20 cellular contexts compared by ENCODE assay signal in genomic region chr11:69381681-69382130, GRCh38.
DNase-seq lines count a peak whose midpoint lies in the region; ATAC-seq and TF ChIP-seq lines count a peak whose summit lies in the region.
"Had no signal": no experiment of that assay in that cellular context is flagged by ENCODE, and none has a peak within 500 bp of the region (broad histone marks: within the 10 kb centered on the region; RNA-seq: fewer than 3 reads in every experiment).

No MANE protein-coding gene starts in this region.

- no peaks in the 10 kb centered on the region for H3K79me1 ChIP-seq in mesenchymal stem cell (replicated peaks; ENCODE audit: low read length, poor library complexity, severe bottlenecking)

- no peaks in the 10 kb centered on the region for H3K27me3 ChIP-seq in right atrium auricular region
- H3K27me3 ChIP-seq in WERI-Rb-1 (ENCODE audit: insufficient read depth, low read depth, severe bottlenecking) = peaks cover 83% of the 10 kb centered on the region
- no peaks in the 10 kb centered on the region for H3K27me3 ChIP-seq in mesenchymal stem cell (ENCODE audit: control insufficient read depth in 1 of 2, insufficient read depth in 1 of 2, low read length in 2 of 2)
- H3K27me3 ChIP-seq in transverse colon = no peaks in the 10 kb centered on the region
- H3K27me3 ChIP-seq: MG63 had no signal

- H3K27ac ChIP-seq in right atrium auricular region = no peak overlapping the region
- H3K27ac ChIP-seq in WERI-Rb-1 = no peak overlapping the region
- H3K27ac ChIP-seq in mesenchymal stem cell (ENCODE audit: low read length, poor library complexity, severe bottlenecking) = no peak overlapping the region
- H3K27ac ChIP-seq in transverse colon = no peak overlapping the region
- H3K27ac ChIP-seq: prostate gland had no signal

- DNase-seq in Right ventricle myocardium superior = peak; percentile 31
- DNase-seq in right atrium auricular region (ENCODE audit: low spot score) = no peak
- peak; percentile 1 for DNase-seq in WERI-Rb-1
- DNase-seq in mesenchymal stem cell = no peak
- DNase-seq in transverse colon = peak; percentile 3
- DNase-seq in NCI-H82 (lab: John Stamatoyannopoulos, UW) = no peak
- DNase-seq in SIG-M5 treated with dmso at 0.1 percent for 504 hours (lab: John Stamatoyannopoulos, UW; ENCODE audit: unreplicated experiment) = no peak
- DNase-seq in omental fat pad (ENCODE audit: low spot score) = no peak
- DNase-seq: activated CD4-positive, alpha-beta T cell treated with anti-CD3 and anti-CD28 coated beads, Interleukin-2, amount 50 U/mL, for 4 hours; effector CD4-positive, alpha-beta T cell; glutamatergic neuron; HFFc6; naive B cell; NCI-H2081 treated with DMSO at 0.1 percent for 48 hours; NCI-H510A treated with DMSO at 0.1 percent for 48 hours; OCI-M1; stimulated activated naive CD4-positive, alpha-beta T cell treated with Interleukin-2 at 50 U/mL for 16 hours had no signal

- peak overlapping the region; percentile 42 for H3K9ac ChIP-seq in mesenchymal stem cell (ENCODE audit: low read length)

- H3K36me3 ChIP-seq in right atrium auricular region (no peaks in the 10 kb centered on the region), WERI-Rb-1 (no peaks in the 10 kb centered on the region), mesenchymal stem cell (ENCODE audit: control insufficient read depth in 1 of 2, insufficient read depth in 2 of 2, low read depth in 1 of 2, low read length in 2 of 2) (no peaks in the 10 kb centered on the region), transverse colon (no peaks in the 10 kb centered on the region)
- H3K36me3 ChIP-seq: MG63, prostate gland had no signal

- no peak overlapping the region for H2AFZ ChIP-seq in mesenchymal stem cell (ENCODE audit: low read depth, low read length)

- H3K4me1 ChIP-seq in right atrium auricular region = no peaks in the 10 kb centered on the region
- peaks cover 7% of the 10 kb centered on the region for H3K4me1 ChIP-seq in mesenchymal stem cell (ENCODE audit: control insufficient read depth, insufficient read depth, low read depth, low read length)
- peaks cover 0 to 7% (median 4%) of the 10 kb centered on the region in 4 donors for H3K4me1 ChIP-seq in transverse colon
- H3K4me1 ChIP-seq: prostate gland had no signal

- WGBS in mesenchymal stem cell = 97% methylated on average over 17 of the region's 17 CpGs
- 90% methylated on average over 17 of the region's 17 CpGs; no CpG with 5 or more reads in 1 of the 2 donors for WGBS in transverse colon (ENCODE audit: low coverage in 1 of 2), 2 donors

- no peak overlapping the region for H3K18ac ChIP-seq in mesenchymal stem cell (ENCODE audit: low read depth in 1 of 2, low read length in 2 of 2)

- no peak overlapping the region for H3K4ac ChIP-seq in mesenchymal stem cell (ENCODE audit: low read depth in 1 of 2, low read length in 2 of 2)

- peak overlapping the region; percentile 57 for H4K91ac ChIP-seq in mesenchymal stem cell (ENCODE audit: low read length)

- H3K4me3 ChIP-seq in right atrium auricular region (no peak overlapping the region), WERI-Rb-1 (ENCODE audit: low read depth, low read length) (no peak overlapping the region), mesenchymal stem cell (ENCODE audit: insufficient read depth in 1 of 2, low read depth in 1 of 2, low read length in 2 of 2) (no peak overlapping the region), transverse colon (no peak overlapping the region)
- H3K4me3 ChIP-seq: lung, prostate gland had no signal

- no peak overlapping the region for H2BK15ac ChIP-seq in mesenchymal stem cell (ENCODE audit: low read depth, poor library complexity, severe bottlenecking)

- H3K9me3 ChIP-seq in right atrium auricular region (no peaks in the 10 kb centered on the region), WERI-Rb-1 (ENCODE audit: severe bottlenecking) (no peaks in the 10 kb centered on the region), mesenchymal stem cell (ENCODE audit: control insufficient read depth, low read length) (no peaks in the 10 kb centered on the region), transverse colon (no peaks in the 10 kb centered on the region)
- H3K9me3 ChIP-seq: MG63, prostate gland had no signal

- intact Hi-C loops in Right ventricle myocardium superior (cut with DNase I) (no loop called here), transverse colon (cut with DNase I; ENCODE audit: low total_unique reads) (no loop called here)

- H3K4me2 ChIP-seq in mesenchymal stem cell (ENCODE audit: low read length, poor library complexity, severe bottlenecking) = no peak overlapping the region

- in situ Hi-C loops in transverse colon (cut with MboI; ENCODE audit: low pct_ligation_motif_present in 1 of 4, low pct_unique_long_range_greater_than_20kb in 1 of 4, low sequenced_read_pairs in 3 of 4) = no loop called here

- no peak for TF ChIP-seq POLR2A in transverse colon (IDR thresholded peaks at IDR 0.05)

- H3K23ac ChIP-seq in mesenchymal stem cell (ENCODE audit: low read length in 2 of 2) = no peak overlapping the region

- no peak overlapping the region for H3K14ac ChIP-seq in mesenchymal stem cell (ENCODE audit: low read length in 2 of 2)

- no peak for TF ChIP-seq CTCF in right atrium auricular region (IDR thresholded peaks at IDR 0.05)
- TF ChIP-seq CTCF in WERI-Rb-1 (IDR thresholded peaks at IDR 0.05; ENCODE audit: low read depth, low read length) = no peak
- TF ChIP-seq CTCF in transverse colon (IDR thresholded peaks at IDR 0.05) = no peak
- TF ChIP-seq CTCF in omental fat pad (IDR thresholded peaks at IDR 0.05) = no peak

- no peak overlapping the region for H2AK5ac ChIP-seq in mesenchymal stem cell (ENCODE audit: low read length, severe bottlenecking)

- no peak overlapping the region for H2BK5ac ChIP-seq in mesenchymal stem cell (ENCODE audit: low read depth, low read length, poor library complexity, severe bottlenecking)

- ATAC-seq in Right ventricle myocardium superior (ENCODE audit: poor library complexity) (no peak), omental fat pad (ENCODE audit: low FRiP score) (no peak)

- peak overlapping the region in 1 of 2 experiments; percentile 65 for H2BK12ac ChIP-seq in mesenchymal stem cell (ENCODE audit: low read length in 2 of 2)

- no peak for TF ChIP-seq EP300 in transverse colon (IDR thresholded peaks at IDR 0.05; ENCODE audit: low read depth)

- H4K8ac ChIP-seq in mesenchymal stem cell (ENCODE audit: low read length) = peak overlapping the region; percentile 10

- H2BK120ac ChIP-seq in mesenchymal stem cell (ENCODE audit: low read depth, low read length) = no peak overlapping the region

Comparison
In these comparisons a context has a peak if more than half of its experiments do, and no peak if none do; other contexts are left out.
1. DNase-seq: peak in Right ventricle myocardium superior (single experiment), WERI-Rb-1 (single experiment) and transverse colon (single experiment); none in right atrium auricular region (single experiment), mesenchymal stem cell (single experiment), NCI-H82 (single experiment), SIG-M5 treated with dmso at 0.1 percent for 504 hours (single experiment) and omental fat pad (single experiment).